8 cellular contexts compared by ENCODE assay signal in genomic region chr19:45477713-45478453, GRCh38. TPM values are rescaled to one million over a fixed set of nuclear protein-coding genes. Genes with fewer than 3 reads are reported as not detected.
DNase-seq lines count a peak whose midpoint lies in the region; ATAC-seq and TF ChIP-seq lines count a peak whose summit lies in the region.

No MANE protein-coding gene starts in this region.

- peak overlapping the region; percentile 7 for H3K4me2 ChIP-seq in mesendoderm (ENCODE audit: low read length)

- H3K4me3 Mint-ChIP-seq in activated CD4-positive, alpha-beta T cell treated with anti-CD3 and anti-CD28 coated beads, Interleukin-2, amount 10 ng/mL, durations not matched to agents 24 days and 14 days = peak overlapping the region; percentile 68
- H3K4me3 Mint-ChIP-seq in MCF 10A (ENCODE audit: unreplicated experiment) = peak overlapping the region; percentile 76

- H4K5ac ChIP-seq in mesendoderm (ENCODE audit: low read length) = no peak overlapping the region

- peak overlapping the region; percentile 14 for H3K9ac ChIP-seq in mesendoderm (ENCODE audit: low read length)

- no peak overlapping the region for H3K23ac ChIP-seq in mesendoderm (ENCODE audit: low read length)

- H3K27ac Mint-ChIP-seq in activated CD4-positive, alpha-beta T cell treated with anti-CD3 and anti-CD28 coated beads, Interleukin-2, amount 10 ng/mL, durations not matched to agents 24 days and 14 days = peak overlapping the region; percentile 91
- H3K27ac Mint-ChIP-seq in MCF 10A (ENCODE audit: low read depth, unreplicated experiment) = peak overlapping the region; percentile 99

- H3K4ac ChIP-seq in mesendoderm (ENCODE audit: low read depth, low read length) = no peak overlapping the region

- H4K8ac ChIP-seq in mesendoderm (ENCODE audit: low read depth, low read length) = no peak overlapping the region

- no peaks in the 10 kb centered on the region for H3K79me2 ChIP-seq in mesendoderm (ENCODE audit: control insufficient read depth, insufficient read depth, low read length)

- no peak overlapping the region for H2BK5ac ChIP-seq in mesendoderm (ENCODE audit: low read length)

- H2BK15ac ChIP-seq in mesendoderm (replicated peaks; ENCODE audit: low read depth) = no peak overlapping the region

- BruUV-seq in MCF 10A (replicated peaks; lab: Mats Ljungman, UMichigan) = no TSS peak

- no peak for TF ChIP-seq CTCF in MCF 10A (IDR thresholded peaks at IDR 0.05; ENCODE audit: unreplicated experiment)

- H2BK120ac ChIP-seq in mesendoderm (ENCODE audit: low read depth, low read length) = no peak overlapping the region

- H3K9me3 Mint-ChIP-seq in activated CD4-positive, alpha-beta T cell treated with anti-CD3 and anti-CD28 coated beads, Interleukin-2, amount 10 ng/mL, durations not matched to agents 24 days and 14 days = no peaks in the 10 kb centered on the region
- H3K9me3 Mint-ChIP-seq in MCF 10A (ENCODE audit: unreplicated experiment) = no peaks in the 10 kb centered on the region

- H2AK5ac ChIP-seq in mesendoderm (ENCODE audit: low read length) = no peak overlapping the region

- H3K27ac ChIP-seq in mesendoderm (ENCODE audit: low read depth, low read length) (no peak overlapping the region), urinary bladder (ENCODE audit: low read depth) (peak overlapping the region; percentile 14)

- peak; percentile 76 for DNase-seq in activated CD4-positive, alpha-beta T cell treated with anti-CD3 and anti-CD28 coated beads, Interleukin-2, amount 10 ng/mL, durations not matched to agents 24 days and 14 days
- DNase-seq in activated CD4-positive, alpha-beta T cell treated with anti-CD3 and anti-CD28 coated beads for 1 hour = no peak
- peak; percentile 32 for DNase-seq in NCI-H345 treated with DMSO at 0.1 percent for 48 hours (lab: John Stamatoyannopoulos, UW; ENCODE audit: unreplicated experiment)
- no peak for DNase-seq in MCF 10A (ENCODE audit: unreplicated experiment)
- DNase-seq in mesendoderm = peak; percentile 67

- peaks cover 12% of the 10 kb centered on the region for H3K36me3 Mint-ChIP-seq in activated CD4-positive, alpha-beta T cell treated with anti-CD3 and anti-CD28 coated beads, Interleukin-2, amount 10 ng/mL, durations not matched to agents 24 days and 14 days (ENCODE audit: low read depth)
- H3K36me3 Mint-ChIP-seq in MCF 10A (ENCODE audit: insufficient read depth, unreplicated experiment) = peaks cover 45% of the 10 kb centered on the region

- H3K79me1 ChIP-seq in mesendoderm (ENCODE audit: low read length) = no peaks in the 10 kb centered on the region

- peaks cover 30% of the 10 kb centered on the region for H3K4me1 Mint-ChIP-seq in activated CD4-positive, alpha-beta T cell treated with anti-CD3 and anti-CD28 coated beads, Interleukin-2, amount 10 ng/mL, durations not matched to agents 24 days and 14 days
- H3K4me1 Mint-ChIP-seq in MCF 10A (ENCODE audit: insufficient read depth, unreplicated experiment) = peaks cover 14% of the 10 kb centered on the region

- H3K27me3 ChIP-seq in mesendoderm (ENCODE audit: insufficient read depth, low read length, poor library complexity) = no peaks in the 10 kb centered on the region

- no peak for ATAC-seq in GM21447 (IDR thresholded peaks at IDR 0.05; ENCODE audit: unreplicated experiment)
- ATAC-seq in GM18873 (IDR thresholded peaks at IDR 0.05; ENCODE audit: low FRiP score, unreplicated experiment) = no peak

- no CpG with 5 or more reads among the region's 12 CpGs for WGBS in mesendoderm (ENCODE audit: extremely low coverage, insufficient coverage, low lambda C conversion rate)
- WGBS in urinary bladder = 6% methylated on average over 12 of the region's 12 CpGs

- H3K27me3 Mint-ChIP-seq in activated CD4-positive, alpha-beta T cell treated with anti-CD3 and anti-CD28 coated beads, Interleukin-2, amount 10 ng/mL, durations not matched to agents 24 days and 14 days = peaks cover 38% of the 10 kb centered on the region
- H3K27me3 Mint-ChIP-seq in MCF 10A (ENCODE audit: insufficient read depth, unreplicated experiment) = no peaks in the 10 kb centered on the region

- H3K4me1 ChIP-seq in mesendoderm (ENCODE audit: control insufficient read depth, low read depth, low read length) (no peaks in the 10 kb centered on the region), urinary bladder (ENCODE audit: insufficient read depth) (no peaks in the 10 kb centered on the region)

- CTCF ChIA-PET in MCF 10A (lab: Yijun Ruan, JAX) = interaction anchor here (0.6 to 13.4 kb wide), 16 partner anchors 9 to 614 kb away, joined by 3 to 386 read pairs (median 4); partner anchors contain the start of genes ERCC1, FOSB and PPP1R13L

- no peak overlapping the region for H3K56ac ChIP-seq in mesendoderm (ENCODE audit: low read length)

- H3K36me3 ChIP-seq in mesendoderm (ENCODE audit: control insufficient read depth, insufficient read depth, low read length) (no peaks in the 10 kb centered on the region), urinary bladder (ENCODE audit: insufficient read depth) (no peaks in the 10 kb centered on the region)

- intact Hi-C loops in activated CD4-positive, alpha-beta T cell treated with anti-CD3 and anti-CD28 coated beads, Interleukin-2, amount 10 ng/mL, durations not matched to agents 24 days and 14 days (cut with micrococcal nuclease) = loop anchor here (1.0 to 2.0 kb wide), 6 partner anchors 9 to 165 kb away; partner anchors contain the start of genes POLR1G and VASP
- intact Hi-C loops in MCF 10A (cut with micrococcal nuclease) = loop anchor here (1.0 to 5.0 kb wide), 7 partner anchors 9 to 226 kb away; partner anchors contain the start of gene MARK4

- no peak overlapping the region for H3K4me3 ChIP-seq in mesendoderm (ENCODE audit: low read length)
- no peak overlapping the region for H3K4me3 ChIP-seq in urinary bladder (ENCODE audit: low read depth, low read length)

- POLR2A ChIA-PET in MCF 10A (lab: Yijun Ruan, JAX) = interaction anchor here (0.5 to 5.3 kb wide), 21 partner anchors 9 to 523 kb away, joined by 3 to 110 read pairs (median 5); partner anchors contain the start of genes CLPTM1, ERCC1, FOSB and OPA3

- H3K18ac ChIP-seq in mesendoderm (ENCODE audit: low read length) = no peak overlapping the region

RNA-seq across cellular contexts. Expression of gene FOSB, which starts 10.1 kb away (rescaled TPM):
- 11.3 TPM in 2 replicates for total RNA-seq in activated CD4-positive, alpha-beta T cell treated with anti-CD3 and anti-CD28 coated beads, Interleukin-2, amount 10 ng/mL, durations not matched to agents 24 days and 14 days
- total RNA-seq in MCF 10A (2022) (13.3 and 29.3 TPM in 2 replicates), urinary bladder (10.4 TPM)
- 0.29 TPM for polyA plus RNA-seq in mesendoderm (2013, experiment 1 of 2)
- polyA plus RNA-seq in mesendoderm (2013, experiment 2 of 2) = 0.34 TPM
- polyA plus RNA-seq in urinary bladder = 128 TPM

RNA-seq across cellular contexts. Expression of gene RTN2, which starts 19.0 kb away (rescaled TPM):
- total RNA-seq in activated CD4-positive, alpha-beta T cell treated with anti-CD3 and anti-CD28 coated beads, Interleukin-2, amount 10 ng/mL, durations not matched to agents 24 days and 14 days = 2.6 and 2.8 TPM in 2 replicates
- total RNA-seq in MCF 10A (2022) (3.5 and 5.1 TPM in 2 replicates), urinary bladder (6.0 TPM)
- 17.1 TPM for polyA plus RNA-seq in mesendoderm (2013, experiment 1 of 2)
- 17.0 TPM for polyA plus RNA-seq in mesendoderm (2013, experiment 2 of 2)
- polyA plus RNA-seq in urinary bladder = 34.9 TPM

RNA-seq across cellular contexts. Expression of gene PPM1N, which starts 20.4 kb away (rescaled TPM):
- total RNA-seq in activated CD4-positive, alpha-beta T cell treated with anti-CD3 and anti-CD28 coated beads, Interleukin-2, amount 10 ng/mL, durations not matched to agents 24 days and 14 days = 1.3 and 1.9 TPM in 2 replicates
- 0.33 and 0.42 TPM in 2 replicates for total RNA-seq in MCF 10A (2022)
- 12.4 TPM for polyA plus RNA-seq in mesendoderm (2013, experiment 1 of 2)
- 12.1 TPM for polyA plus RNA-seq in mesendoderm (2013, experiment 2 of 2)
- 0.53 TPM for total RNA-seq in urinary bladder
- polyA plus RNA-seq in urinary bladder = 5.3 TPM

RNA-seq across cellular contexts. Expression of gene VASP, which starts 29.4 kb away (rescaled TPM):
- 215 and 219 TPM in 2 replicates for total RNA-seq in activated CD4-positive, alpha-beta T cell treated with anti-CD3 and anti-CD28 coated beads, Interleukin-2, amount 10 ng/mL, durations not matched to agents 24 days and 14 days
- 168 and 178 TPM in 2 replicates for total RNA-seq in MCF 10A (2022)
- polyA plus RNA-seq in mesendoderm (2013, experiment 1 of 2) = 116 TPM
- 114 TPM for polyA plus RNA-seq in mesendoderm (2013, experiment 2 of 2)
- 42.6 TPM for total RNA-seq in urinary bladder
- 174 TPM for polyA plus RNA-seq in urinary bladder

RNA-seq across cellular contexts. Expression of gene ERCC1, which starts 54.2 kb away (rescaled TPM):
- 123 and 124 TPM in 2 replicates for total RNA-seq in activated CD4-positive, alpha-beta T cell treated with anti-CD3 and anti-CD28 coated beads, Interleukin-2, amount 10 ng/mL, durations not matched to agents 24 days and 14 days
- total RNA-seq in MCF 10A (2022) = 186 and 227 TPM in 2 replicates
- polyA plus RNA-seq in mesendoderm (2013, experiment 1 of 2) = 41.5 TPM
- polyA plus RNA-seq in mesendoderm (2013, experiment 2 of 2) = 39.9 TPM
- 64.0 TPM for total RNA-seq in urinary bladder
- 50.3 TPM for polyA plus RNA-seq in urinary bladder

Comparison
In these comparisons a context has a peak if more than half of its experiments do, and no peak if none do; other contexts are left out.
1. DNase-seq: peak in activated CD4-positive, alpha-beta T cell treated with anti-CD3 and anti-CD28 coated beads, Interleukin-2, amount 10 ng/mL, durations not matched to agents 24 days and 14 days (single experiment), NCI-H345 treated with DMSO at 0.1 percent for 48 hours (single experiment) and mesendoderm (single experiment); none in activated CD4-positive, alpha-beta T cell treated with anti-CD3 and anti-CD28 coated beads for 1 hour (single experiment) and MCF 10A (single experiment).